In the genomic region with DNA sequence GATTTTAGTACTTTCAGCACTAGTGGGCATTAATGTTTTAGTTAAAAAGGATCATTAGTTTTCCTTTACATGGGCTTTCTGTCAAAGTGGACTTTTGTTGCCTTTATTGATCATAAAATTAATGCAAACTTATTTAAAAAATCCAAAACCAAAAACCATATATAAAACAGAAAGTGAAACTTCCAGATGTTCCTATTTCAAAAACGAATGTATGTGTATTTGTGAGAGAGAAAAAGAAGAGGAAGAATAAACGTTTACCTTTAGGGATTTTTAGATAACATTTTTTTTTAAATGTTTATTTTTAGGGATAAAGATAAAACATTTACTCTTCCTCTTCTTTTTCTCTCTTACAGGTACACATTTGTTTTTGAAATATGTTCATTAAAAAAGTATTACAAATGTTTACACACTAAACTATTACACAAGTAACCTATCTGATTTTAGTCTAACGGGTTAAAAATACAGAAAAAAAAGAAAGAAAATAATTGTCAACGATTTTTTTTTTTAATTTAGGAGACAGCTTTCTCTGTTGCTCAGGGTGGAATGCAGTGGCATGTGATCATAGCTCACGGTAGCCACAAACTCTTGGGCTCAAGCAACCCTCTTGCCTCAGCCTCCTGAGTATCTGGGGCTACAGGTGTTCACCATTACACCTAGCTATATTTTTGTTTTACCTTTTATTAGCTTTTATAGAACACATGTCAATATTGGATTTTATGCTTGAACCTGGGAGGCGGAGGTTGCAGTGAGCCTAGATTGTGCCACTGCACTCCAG, we compare ENCODE assay signal across 16 cellular contexts. TPM values are rescaled to one million over a fixed set of nuclear protein-coding genes. Genes with fewer than 3 reads are reported as not detected.
DNase-seq lines count a peak whose midpoint lies in the region; ATAC-seq and TF ChIP-seq lines count a peak whose summit lies in the region.
"Had no signal": no experiment of that assay in that cellular context is flagged by ENCODE, and none has a peak within 500 bp of the region (broad histone marks: within the 10 kb centered on the region; RNA-seq: fewer than 3 reads in every experiment).

No MANE protein-coding gene starts in this region.

- DNase-seq in GM12865 (ENCODE audit: low read depth) (no peak), lower leg skin (ENCODE audit: low spot score in 2 of 2) (no peak), colonic mucosa (no peak)
- DNase-seq in activated CD8-positive, alpha-beta T cell treated with anti-CD3 and anti-CD28 coated beads, Interleukin-2, amount 10 ng/mL, durations not matched to agents 7 days and 5 days: no peak
- DNase-seq in stimulated activated CD4-positive, alpha-beta T cell treated with anti-CD3 and anti-CD28 coated beads, Interleukin-4, amount 100 ng/mL, for 4 hours: no peak
- DNase-seq: activated CD4-positive, alpha-beta T cell treated with anti-CD3 and anti-CD28 coated beads for 1 hour; amygdala; dorsolateral prefrontal cortex; foreskin melanocyte; GOT3; NCI-H146; NCI-H82; SK-N-SH had no signal

- CTCF ChIA-PET in activated CD8-positive, alpha-beta T cell treated with anti-CD3 and anti-CD28 coated beads, Interleukin-2, amount 10 ng/mL, durations not matched to agents 7 days and 5 days (lab: Charles Lee): interaction anchor here (0.6 to 1.5 kb wide), 2 partner anchors 16 to 170 kb away, joined by 4 to 5 read pairs; no protein-coding TSS in a partner anchor

- peaks cover 33% of the 10 kb centered on the region for H4K20me1 ChIP-seq in BLaER1

- POLR2A ChIA-PET in activated CD8-positive, alpha-beta T cell treated with anti-CD3 and anti-CD28 coated beads, Interleukin-2, amount 10 ng/mL, durations not matched to agents 7 days and 5 days (lab: Charles Lee): interaction anchor here (1.1 kb wide), 1 partner anchor 16 kb away, joined by 6 read pairs; no protein-coding TSS in a partner anchor

- H3K4me1 ChIP-seq in BLaER1 (peaks cover 14% of the 10 kb centered on the region; the same call in 1 of the 2 replicates), liver (ENCODE audit: control insufficient read depth in 4 of 4, insufficient read depth in 4 of 4, low read length in 3 of 4) (peaks cover 0 to 7% (median 0%) of the 10 kb centered on the region in 4 donors), colonic mucosa (no peaks in the 10 kb centered on the region)

- no peaks in the 10 kb centered on the region for H3K9me3 Mint-ChIP-seq in activated CD8-positive, alpha-beta T cell treated with anti-CD3 and anti-CD28 coated beads, Interleukin-2, amount 10 ng/mL, durations not matched to agents 7 days and 5 days (ENCODE audit: insufficient read depth)

- H3K9me3 ChIP-seq in BLaER1 (no peaks in the 10 kb centered on the region), liver (ENCODE audit: control insufficient read depth in 4 of 4, low read length in 3 of 4) (no peaks in the 10 kb centered on the region), colonic mucosa (no peaks in the 10 kb centered on the region)
- H3K9me3 ChIP-seq: SK-N-SH had no signal

- H3K4me2 ChIP-seq in BLaER1: peak overlapping the region; percentile 69
- H3K4me2 ChIP-seq: SK-N-SH had no signal

- TF ChIP-seq RAD21 in liver (IDR thresholded peaks at IDR 0.05): no peak

- H3K27ac ChIP-seq in BLaER1: 0 out of 2 replicates have a peak overlapping the region, but pooled peaks have one; percentile 18
- peak overlapping the region; percentile 4 to 20 for H3K27ac ChIP-seq in liver (ENCODE audit: low read depth in 1 of 2, low read length in 2 of 2)
- H3K27ac ChIP-seq in colonic mucosa: no peak overlapping the region

- H3K27me3 ChIP-seq in BLaER1 (no peaks in the 10 kb centered on the region), liver (ENCODE audit: control insufficient read depth in 4 of 4, insufficient read depth in 4 of 4, low read length in 3 of 4) (no peaks in the 10 kb centered on the region), colonic mucosa (no peaks in the 10 kb centered on the region)
- H3K27me3 ChIP-seq: dorsolateral prefrontal cortex had no signal

- WGBS in liver: 21% methylated on average over 6 of the region's 6 CpGs
- 62 to 63% methylated on average over 6 of the region's 6 CpGs for WGBS in lower leg skin, 2 donors

- H3K4me1 Mint-ChIP-seq in activated CD8-positive, alpha-beta T cell treated with anti-CD3 and anti-CD28 coated beads, Interleukin-2, amount 10 ng/mL, durations not matched to agents 7 days and 5 days (ENCODE audit: low read depth): peaks cover 7% of the 10 kb centered on the region

- peaks cover 41% of the 10 kb centered on the region for H3K36me3 Mint-ChIP-seq in activated CD8-positive, alpha-beta T cell treated with anti-CD3 and anti-CD28 coated beads, Interleukin-2, amount 10 ng/mL, durations not matched to agents 7 days and 5 days (ENCODE audit: low read depth)

- H3K27ac Mint-ChIP-seq in activated CD8-positive, alpha-beta T cell treated with anti-CD3 and anti-CD28 coated beads, Interleukin-2, amount 10 ng/mL, durations not matched to agents 7 days and 5 days: peak overlapping the region; percentile 49

- H3K27me3 Mint-ChIP-seq in activated CD8-positive, alpha-beta T cell treated with anti-CD3 and anti-CD28 coated beads, Interleukin-2, amount 10 ng/mL, durations not matched to agents 7 days and 5 days (ENCODE audit: low read depth): no peaks in the 10 kb centered on the region

- intact Hi-C loops in lower leg skin (cut with DNase I; ENCODE audit: low total_unique reads) (no loop called here), colonic mucosa (cut with DNase I) (no loop called here)

- no peak for TF ChIP-seq POLR2A in lower leg skin (IDR thresholded peaks at IDR 0.05)

- H3K4me3 ChIP-seq in BLaER1: no peak overlapping the region
- peak overlapping the region; percentile 6; the same call in 1 of the 2 replicates for H3K4me3 ChIP-seq in GM12865 (ENCODE audit: low read depth, low read length)
- H3K4me3 ChIP-seq in liver (ENCODE audit: low read depth in 1 of 3, low read length in 3 of 3): peak overlapping the region in 1 of 3 donors; percentile 32
- H3K4me3 ChIP-seq in lower leg skin (ENCODE audit: low read depth, poor library complexity, severe bottlenecking): no peak overlapping the region
- no peak overlapping the region for H3K4me3 ChIP-seq in colonic mucosa
- H3K4me3 ChIP-seq: dorsolateral prefrontal cortex had no signal

- H3K36me3 ChIP-seq in BLaER1 (peaks cover 65% of the 10 kb centered on the region), liver (ENCODE audit: control insufficient read depth in 4 of 4, insufficient read depth in 3 of 4, low read depth in 1 of 4, low read length in 3 of 4) (peaks cover 4 to 25% (median 15%) of the 10 kb centered on the region in 4 donors), colonic mucosa (peaks cover 3% of the 10 kb centered on the region)

- peak; percentile 74 for ATAC-seq in activated CD8-positive, alpha-beta T cell treated with anti-CD3 and anti-CD28 coated beads, Interleukin-2, amount 10 ng/mL, durations not matched to agents 7 days and 5 days
- ATAC-seq in SK-N-SH treated with all-trans-retinoic acid at 6 μM for 48 hours: no peak

- TF ChIP-seq CTCF in GM12865 (IDR thresholded peaks at IDR 0.05; ENCODE audit: insufficient read depth, low read depth, low read length, missing control alignments) (no peak), liver (IDR thresholded peaks at IDR 0.05; ENCODE audit: low read depth, low read length, missing input control) (no peak), lower leg skin (IDR thresholded peaks at IDR 0.05) (no peak), colonic mucosa (IDR thresholded peaks at IDR 0.05) (no peak)

- peak overlapping the region; percentile 46 for H3K4me3 Mint-ChIP-seq in activated CD8-positive, alpha-beta T cell treated with anti-CD3 and anti-CD28 coated beads, Interleukin-2, amount 10 ng/mL, durations not matched to agents 7 days and 5 days

- H3K9ac ChIP-seq in BLaER1: no peak overlapping the region
- H3K9ac ChIP-seq in liver (ENCODE audit: low read depth in 1 of 2, low read length in 2 of 2): peak overlapping the region in 1 of 2 donors; percentile 64
- H3K9ac ChIP-seq in colonic mucosa (ENCODE audit: low read depth in 2 of 2, low read length in 2 of 2): no peak overlapping the region
- H3K9ac ChIP-seq: SK-N-SH had no signal

TF ChIP-seq in SK-N-SH treated with all-trans-retinoic acid at 6 μM for 48 hours, 23 proteins besides CTCF, POLR2A, EP300 and RAD21 (continues in another document):
- TF ChIP-seq SNAI2 (CRISPR knock-in tag; IDR thresholded peaks at IDR 0.05): no peak
- no peak for TF ChIP-seq GLIS3 (CRISPR knock-in tag; IDR thresholded peaks at IDR 0.05)
- TF ChIP-seq OSR1 (CRISPR knock-in tag; IDR thresholded peaks at IDR 0.05): no peak
- TF ChIP-seq, protein P1, sequence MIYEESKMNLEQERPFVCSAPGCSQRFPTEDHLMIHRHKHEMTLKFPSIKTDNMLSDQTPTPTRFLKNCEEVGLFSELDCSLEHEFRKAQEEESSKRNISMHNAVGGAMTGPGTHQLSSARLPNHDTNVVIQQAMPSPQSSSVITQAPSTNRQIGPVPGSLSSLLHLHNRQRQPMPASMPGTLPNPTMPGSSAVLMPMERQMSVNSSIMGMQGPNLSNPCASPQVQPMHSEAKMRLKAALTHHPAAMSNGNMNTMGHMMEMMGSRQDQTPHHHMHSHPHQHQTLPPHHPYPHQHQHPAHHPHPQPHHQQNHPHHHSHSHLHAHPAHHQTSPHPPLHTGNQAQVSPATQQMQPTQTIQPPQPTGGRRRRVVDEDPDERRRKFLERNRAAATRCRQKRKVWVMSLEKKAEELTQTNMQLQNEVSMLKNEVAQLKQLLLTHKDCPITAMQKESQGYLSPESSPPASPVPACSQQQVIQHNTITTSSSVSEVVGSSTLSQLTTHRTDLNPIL (CRISPR knock-in tag; IDR thresholded peaks at IDR 0.05; ENCODE audit: low read depth): no peak
- TF ChIP-seq ISL1 (CRISPR knock-in tag; IDR thresholded peaks at IDR 0.05): no peak
- no peak for TF ChIP-seq ESRRG (CRISPR knock-in tag; IDR thresholded peaks at IDR 0.05)
- TF ChIP-seq ZFP3 (CRISPR knock-in tag; IDR thresholded peaks at IDR 0.05): no peak
- TF ChIP-seq RARB (CRISPR knock-in tag; IDR thresholded peaks at IDR 0.05): no peak
- no peak for TF ChIP-seq BACH2 (CRISPR knock-in tag; IDR thresholded peaks at IDR 0.05; ENCODE audit: borderline replicate concordance)

RNA-seq across cellular contexts. Expression of gene COX18, which starts 16.8 kb away (rescaled TPM):
- 10 to 100 TPM; 14.7 to 15.5 TPM for total RNA-seq in activated CD8-positive, alpha-beta T cell treated with anti-CD3 and anti-CD28 coated beads, Interleukin-2, amount 10 ng/mL, durations not matched to agents 7 days and 5 days
- total RNA-seq in liver (10 to 100 TPM; 23.2 to 27.3 TPM), lower leg skin (10 to 100 TPM; 12.0 to 24.3 (median 21.7) TPM), colonic mucosa (10 to 100 TPM; 19.5 to 19.6 TPM)
- polyA plus RNA-seq in liver: 10 to 100 TPM in 1 of 2 donors, 1 to 10 TPM in 1; 6.2 to 13.6 TPM
